In genomic region chr2:140851258-140851657, GRCh38 we compare ENCODE assay signal across 2 cellular contexts.
TF ChIP-seq lines count a peak whose summit lies in the region.

No MANE protein-coding gene starts in this region.

TF ChIP-seq in IMR-90, 13 proteins besides CTCF, POLR2A, EP300 and RAD21 (continued from another document):
- TF ChIP-seq CHD1 (IDR thresholded peaks at IDR 0.05; ENCODE audit: low read depth, low read length) (no peak), MAFK (IDR thresholded peaks at IDR 0.05; ENCODE audit: low read depth, low read length) (no peak), SMC3 (IDR thresholded peaks at IDR 0.05; ENCODE audit: low read depth, low read length) (no peak), NFE2L2 (IDR thresholded peaks at IDR 0.05; ENCODE audit: low read depth, low read length) (no peak), BHLHE40 (IDR thresholded peaks at IDR 0.05; ENCODE audit: low read depth, low read length) (no peak), FOS (IDR thresholded peaks at IDR 0.05; ENCODE audit: low read depth, low read length) (no peak), RCOR1 (IDR thresholded peaks at IDR 0.05; ENCODE audit: insufficient replicate concordance, low read length) (no peak), MXI1 (IDR thresholded peaks at IDR 0.05; ENCODE audit: borderline replicate concordance, low read depth, low read length) (no peak), ELK1 (IDR thresholded peaks at IDR 0.05; ENCODE audit: borderline replicate concordance, low read depth, low read length) (no peak), RFX5 (IDR thresholded peaks at IDR 0.05; ENCODE audit: low read depth, low read length) (no peak), CEBPB (IDR thresholded peaks at IDR 0.05; ENCODE audit: low read depth, low read length) (no peak)
- TF ChIP-seq, protein P1, sequence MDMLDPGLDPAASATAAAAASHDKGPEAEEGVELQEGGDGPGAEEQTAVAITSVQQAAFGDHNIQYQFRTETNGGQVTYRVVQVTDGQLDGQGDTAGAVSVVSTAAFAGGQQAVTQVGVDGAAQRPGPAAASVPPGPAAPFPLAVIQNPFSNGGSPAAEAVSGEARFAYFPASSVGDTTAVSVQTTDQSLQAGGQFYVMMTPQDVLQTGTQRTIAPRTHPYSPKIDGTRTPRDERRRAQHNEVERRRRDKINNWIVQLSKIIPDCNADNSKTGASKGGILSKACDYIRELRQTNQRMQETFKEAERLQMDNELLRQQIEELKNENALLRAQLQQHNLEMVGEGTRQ (IDR thresholded peaks at IDR 0.05; ENCODE audit: low read depth, low read length): no peak
TF ChIP-seq in IMR-90: peak in this region for 0.

TF ChIP-seq in endothelial cell of umbilical vein, 7 proteins besides CTCF, POLR2A, EP300 and RAD21 (continued from another document):
- no peak for TF ChIP-seq JUN (IDR thresholded peaks at IDR 0.05; ENCODE audit: borderline replicate concordance, insufficient read depth, insufficient read length, low read depth)
